Comparison of ENCODE assay signal across 12 cellular contexts in genomic region chr5:394671-395155, GRCh38. TPM values are rescaled to one million over a fixed set of nuclear protein-coding genes. Genes with fewer than 3 reads are reported as not detected.
DNase-seq lines count a peak whose midpoint lies in the region; ATAC-seq and TF ChIP-seq lines count a peak whose summit lies in the region.
"Had no signal": no experiment of that assay in that cellular context is flagged by ENCODE, and none has a peak within 500 bp of the region (broad histone marks: within the 10 kb centered on the region; RNA-seq: fewer than 3 reads in every experiment).

No MANE protein-coding gene starts in this region.

- H3K4me3 ChIP-seq in gastroesophageal sphincter: no peak overlapping the region

- no peak for TF ChIP-seq EP300 in gastroesophageal sphincter (IDR thresholded peaks at IDR 0.05)

- CTCF ChIA-PET in activated CD8-positive, alpha-beta T cell treated with anti-CD3 and anti-CD28 coated beads, Interleukin-2, amount 10 ng/mL, durations not matched to agents 7 days and 5 days (lab: Charles Lee): no interaction called here

- WGBS in gastroesophageal sphincter (ENCODE audit: low coverage in 1 of 2), 2 donors: 80% methylated on average over 1 of the region's 18 CpGs; no CpG with 5 or more reads in 1 of the 2 donors

- H3K27ac ChIP-seq in gastroesophageal sphincter: peak overlapping the region in 1 of 4 donors; percentile 5

- TF ChIP-seq CTCF in gastroesophageal sphincter (IDR thresholded peaks at IDR 0.05): no peak

- peaks cover 5% of the 10 kb centered on the region for H3K27me3 Mint-ChIP-seq in activated T-cell treated with anti-CD3 and anti-CD28 coated beads, Interleukin-2, amount 50 U/mL, for 24 hours
- no peaks in the 10 kb centered on the region for H3K27me3 Mint-ChIP-seq in activated CD8-positive, alpha-beta T cell treated with anti-CD3 and anti-CD28 coated beads, Interleukin-2, amount 10 ng/mL, durations not matched to agents 7 days and 5 days (ENCODE audit: low read depth)
- H3K27me3 Mint-ChIP-seq in stimulated activated naive B cell treated with anti-CD40 and anti-IgM and Interleukin-4, amounts not matched to agents 10 μg/mL and 1 μg/mL and 100 μg/mL, for 72 hours: peaks cover 3 to 5% of the 10 kb centered on the region in 2 donors

- H3K27ac Mint-ChIP-seq in activated T-cell treated with anti-CD3 and anti-CD28 coated beads, Interleukin-2, amount 50 U/mL, for 24 hours: peak overlapping the region; percentile 14
- peak overlapping the region; percentile 72 for H3K27ac Mint-ChIP-seq in activated CD8-positive, alpha-beta T cell treated with anti-CD3 and anti-CD28 coated beads, Interleukin-2, amount 10 ng/mL, durations not matched to agents 7 days and 5 days
- peak overlapping the region; percentile 86 for H3K27ac Mint-ChIP-seq in stimulated activated naive B cell treated with anti-CD40 and anti-IgM and Interleukin-4, amounts not matched to agents 10 μg/mL and 1 μg/mL and 100 μg/mL, for 72 hours

- no peak for ATAC-seq in activated CD8-positive, alpha-beta T cell treated with anti-CD3 and anti-CD28 coated beads, Interleukin-2, amount 10 ng/mL, durations not matched to agents 7 days and 5 days
- ATAC-seq in stimulated activated naive B cell treated with anti-CD40 and anti-IgM and Interleukin-4, amounts not matched to agents 10 μg/mL and 1 μg/mL and 100 μg/mL, for 72 hours (replicated peaks): no peak
- no peak for ATAC-seq in gastroesophageal sphincter

- DNase-seq in activated T-cell treated with anti-CD3 and anti-CD28 coated beads, Interleukin-2, amount 50 U/mL, for 24 hours: peak; percentile 28
- DNase-seq in activated T-cell treated with anti-CD3 and anti-CD28 coated beads for 4 hours (no peak), islet precursor cell (peak; percentile 51), A172 (ENCODE audit: low spot score) (no peak), DMS79 (lab: John Stamatoyannopoulos, UW) (no peak)
- DNase-seq in activated CD8-positive, alpha-beta T cell treated with anti-CD3 and anti-CD28 coated beads, Interleukin-2, amount 10 ng/mL, durations not matched to agents 7 days and 5 days: peak; percentile 20
- no peak for DNase-seq in stimulated activated naive B cell treated with anti-CD40 and anti-IgM and Interleukin-4, amounts not matched to agents 10 μg/mL and 1 μg/mL and 100 μg/mL, for 72 hours
- DNase-seq: activated gamma-delta T cell treated with Interleukin-2 at 50 U/mL for 16 hours, cerebellar nuclear complex, NCI-H510A, RPMI8226 had no signal

- no peaks in the 10 kb centered on the region for H3K9me3 ChIP-seq in gastroesophageal sphincter

- TF ChIP-seq POLR2A in gastroesophageal sphincter (IDR thresholded peaks at IDR 0.05): no peak

- H3K36me3 ChIP-seq in gastroesophageal sphincter: no peaks in the 10 kb centered on the region

- H3K4me3 Mint-ChIP-seq in activated T-cell treated with anti-CD3 and anti-CD28 coated beads, Interleukin-2, amount 50 U/mL, for 24 hours: no peak overlapping the region
- H3K4me3 Mint-ChIP-seq in activated CD8-positive, alpha-beta T cell treated with anti-CD3 and anti-CD28 coated beads, Interleukin-2, amount 10 ng/mL, durations not matched to agents 7 days and 5 days: no peak overlapping the region
- H3K4me3 Mint-ChIP-seq in stimulated activated naive B cell treated with anti-CD40 and anti-IgM and Interleukin-4, amounts not matched to agents 10 μg/mL and 1 μg/mL and 100 μg/mL, for 72 hours: peak overlapping the region; percentile 39 to 44

- H3K9me3 Mint-ChIP-seq in activated T-cell treated with anti-CD3 and anti-CD28 coated beads, Interleukin-2, amount 50 U/mL, for 24 hours: no peaks in the 10 kb centered on the region
- no peaks in the 10 kb centered on the region for H3K9me3 Mint-ChIP-seq in activated CD8-positive, alpha-beta T cell treated with anti-CD3 and anti-CD28 coated beads, Interleukin-2, amount 10 ng/mL, durations not matched to agents 7 days and 5 days (ENCODE audit: insufficient read depth)
- peaks cover 0 to 7% of the 10 kb centered on the region in 2 donors for H3K9me3 Mint-ChIP-seq in stimulated activated naive B cell treated with anti-CD40 and anti-IgM and Interleukin-4, amounts not matched to agents 10 μg/mL and 1 μg/mL and 100 μg/mL, for 72 hours

- H3K4me1 ChIP-seq in gastroesophageal sphincter: peaks cover 0 to 8% (median 4%) of the 10 kb centered on the region in 3 donors

- POLR2A ChIA-PET in activated CD8-positive, alpha-beta T cell treated with anti-CD3 and anti-CD28 coated beads, Interleukin-2, amount 10 ng/mL, durations not matched to agents 7 days and 5 days (lab: Charles Lee): no interaction called here

- H3K27me3 ChIP-seq in gastroesophageal sphincter: no peaks in the 10 kb centered on the region

- H3K36me3 Mint-ChIP-seq in activated T-cell treated with anti-CD3 and anti-CD28 coated beads, Interleukin-2, amount 50 U/mL, for 24 hours (ENCODE audit: low read depth): peaks cover 13% of the 10 kb centered on the region
- H3K36me3 Mint-ChIP-seq in activated CD8-positive, alpha-beta T cell treated with anti-CD3 and anti-CD28 coated beads, Interleukin-2, amount 10 ng/mL, durations not matched to agents 7 days and 5 days (ENCODE audit: low read depth): peaks cover 37% of the 10 kb centered on the region
- peaks cover 56 to 66% of the 10 kb centered on the region in 2 donors for H3K36me3 Mint-ChIP-seq in stimulated activated naive B cell treated with anti-CD40 and anti-IgM and Interleukin-4, amounts not matched to agents 10 μg/mL and 1 μg/mL and 100 μg/mL, for 72 hours

- peaks cover 41% of the 10 kb centered on the region for H3K4me1 Mint-ChIP-seq in activated T-cell treated with anti-CD3 and anti-CD28 coated beads, Interleukin-2, amount 50 U/mL, for 24 hours (ENCODE audit: low read depth)
- peaks cover 64% of the 10 kb centered on the region for H3K4me1 Mint-ChIP-seq in activated CD8-positive, alpha-beta T cell treated with anti-CD3 and anti-CD28 coated beads, Interleukin-2, amount 10 ng/mL, durations not matched to agents 7 days and 5 days (ENCODE audit: low read depth)
- peaks cover 50 to 73% of the 10 kb centered on the region in 2 donors for H3K4me1 Mint-ChIP-seq in stimulated activated naive B cell treated with anti-CD40 and anti-IgM and Interleukin-4, amounts not matched to agents 10 μg/mL and 1 μg/mL and 100 μg/mL, for 72 hours

RNA-seq across cellular contexts. Expression of gene EXOC3, which starts 48.3 kb away (rescaled TPM):
- 10 to 100 TPM; 62.2 to 62.3 TPM for total RNA-seq in activated CD8-positive, alpha-beta T cell treated with anti-CD3 and anti-CD28 coated beads, Interleukin-2, amount 10 ng/mL, durations not matched to agents 7 days and 5 days
- total RNA-seq in gastroesophageal sphincter: 10 to 100 TPM; 46.4 to 92.7 (median 60.3) TPM
- 33.3 and 34.7 TPM in 2 replicates for total RNA-seq in A172 (2014; rRNA removed; shearing (Covaris generic))

Comparison
In these comparisons a context has a peak if more than half of its experiments do, and no peak if none do; other contexts are left out.
1. DNase-seq: peak in activated T-cell treated with anti-CD3 and anti-CD28 coated beads, Interleukin-2, amount 50 U/mL, for 24 hours (single experiment), activated CD8-positive, alpha-beta T cell treated with anti-CD3 and anti-CD28 coated beads, Interleukin-2, amount 10 ng/mL, durations not matched to agents 7 days and 5 days (single experiment) and islet precursor cell (single experiment); none in activated T-cell treated with anti-CD3 and anti-CD28 coated beads for 4 hours (single experiment), stimulated activated naive B cell treated with anti-CD40 and anti-IgM and Interleukin-4, amounts not matched to agents 10 μg/mL and 1 μg/mL and 100 μg/mL, for 72 hours (single experiment), A172 (single experiment) and DMS79 (single experiment).
2. H3K27ac Mint-ChIP-seq: peak in every context shown above with its lines; median percentile 86 in stimulated activated naive B cell treated with anti-CD40 and anti-IgM and Interleukin-4, amounts not matched to agents 10 μg/mL and 1 μg/mL and 100 μg/mL, for 72 hours; 72 in activated CD8-positive, alpha-beta T cell treated with anti-CD3 and anti-CD28 coated beads, Interleukin-2, amount 10 ng/mL, durations not matched to agents 7 days and 5 days; 14 in activated T-cell treated with anti-CD3 and anti-CD28 coated beads, Interleukin-2, amount 50 U/mL, for 24 hours.
3. H3K4me3 Mint-ChIP-seq: peak in stimulated activated naive B cell treated with anti-CD40 and anti-IgM and Interleukin-4, amounts not matched to agents 10 μg/mL and 1 μg/mL and 100 μg/mL, for 72 hours (2 of 2); none in activated T-cell treated with anti-CD3 and anti-CD28 coated beads, Interleukin-2, amount 50 U/mL, for 24 hours (single experiment) and activated CD8-positive, alpha-beta T cell treated with anti-CD3 and anti-CD28 coated beads, Interleukin-2, amount 10 ng/mL, durations not matched to agents 7 days and 5 days (single experiment).